24 cellular contexts compared by ENCODE assay signal in genomic region chr3:150098621-150099020, GRCh38.
DNase-seq lines count a peak whose midpoint lies in the region; ATAC-seq, FAIRE-seq and TF ChIP-seq lines count a peak whose summit lies in the region.
"Had no signal": no experiment of that assay in that cellular context is flagged by ENCODE, and none has a peak within 500 bp of the region (broad histone marks: within the 10 kb centered on the region; RNA-seq: fewer than 3 reads in every experiment).

No MANE protein-coding gene starts in this region.

- ATAC-seq in GM18520 (IDR thresholded peaks at IDR 0.05; ENCODE audit: unreplicated experiment) (peak; percentile 38), GM19468 (IDR thresholded peaks at IDR 0.05; ENCODE audit: extremely low read depth, unreplicated experiment) (peak; percentile 56), HG03139 (IDR thresholded peaks at IDR 0.05; ENCODE audit: unreplicated experiment) (peak; percentile 55), right cardiac atrium (no peak)
- ATAC-seq: activated CD4-positive, CD25-positive, alpha-beta regulatory T cell treated with anti-CD3 and anti-CD28 coated beads, Interleukin-2, amount 50 U/mL, for 24 hours; body of pancreas; heart right ventricle; sciatic nerve; T-cell had no signal

- H3K27ac ChIP-seq in OCI-LY3 (ENCODE audit: low read length) (0 out of 2 replicates have a peak overlapping the region, but pooled peaks have one; percentile 13), right cardiac atrium (ENCODE audit: low read length) (no peak overlapping the region)
- H3K27ac ChIP-seq: body of pancreas, C4-2B, heart right ventricle, parathyroid adenoma, SJSA1, tibial nerve had no signal

- H3K4me3 ChIP-seq in OCI-LY3 (ENCODE audit: low read length) (no peak overlapping the region), right cardiac atrium (ENCODE audit: low read length) (no peak overlapping the region)
- H3K4me3 ChIP-seq: body of pancreas, heart right ventricle, SJSA1, tibial nerve had no signal

- no peaks in the 10 kb centered on the region for H3K9me3 ChIP-seq in OCI-LY3 (ENCODE audit: insufficient read depth, low read length)
- no peaks in the 10 kb centered on the region for H3K9me3 ChIP-seq in right cardiac atrium (ENCODE audit: control insufficient read depth, low read length)
- H3K9me3 ChIP-seq: body of pancreas, SJSA1 had no signal

- H3K36me3 ChIP-seq in OCI-LY3 (replicated peaks; ENCODE audit: low read depth, low read length), result no peaks in the 10 kb centered on the region
- H3K36me3 ChIP-seq: heart right ventricle, SJSA1, tibial nerve had no signal

- no peak overlapping the region for H3K9ac ChIP-seq in OCI-LY3 (ENCODE audit: low read length)
- H3K9ac ChIP-seq: parathyroid adenoma had no signal

- WGBS in right cardiac atrium, result 96% methylated on average over 3 of the region's 3 CpGs

- H3K4me1 ChIP-seq in OCI-LY3 (ENCODE audit: low read length), result peaks cover 50% of the 10 kb centered on the region
- no peaks in the 10 kb centered on the region for H3K4me1 ChIP-seq in right cardiac atrium (ENCODE audit: control insufficient read depth, insufficient read depth, low read length)
- H3K4me1 ChIP-seq: body of pancreas, heart right ventricle, parathyroid adenoma, tibial nerve had no signal

- FAIRE-seq in HTR-8/SVneo (lab: Jason Lieb, UNC), result no peak

- no peaks in the 10 kb centered on the region for H3K79me2 ChIP-seq in OCI-LY3 (ENCODE audit: low read length)
- H3K79me2 ChIP-seq: parathyroid adenoma had no signal

- no peaks in the 10 kb centered on the region for H4K20me1 ChIP-seq in OCI-LY3 (ENCODE audit: insufficient read depth, low read length)

- TF ChIP-seq CTCF in OCI-LY3 (IDR thresholded peaks at IDR 0.05; ENCODE audit: low read depth, low read length), result no peak

- peak overlapping the region; percentile 74 for H3K4me2 ChIP-seq in OCI-LY3 (ENCODE audit: low read length)

- H2AFZ ChIP-seq in OCI-LY3 (ENCODE audit: low read depth, low read length), result no peak overlapping the region
- H2AFZ ChIP-seq: parathyroid adenoma had no signal

- intact Hi-C loops in right cardiac atrium (cut with DNase I), result no loop called here

- H3K27me3 ChIP-seq in OCI-LY3 (ENCODE audit: low read depth, low read length), result no peaks in the 10 kb centered on the region
- H3K27me3 ChIP-seq in right cardiac atrium (ENCODE audit: control insufficient read depth, insufficient read depth), result no peaks in the 10 kb centered on the region
- H3K27me3 ChIP-seq: body of pancreas, heart right ventricle, SJSA1, tibial nerve had no signal

- no peak for DNase-seq in Ammon's horn (ENCODE audit: low spot score)
- no peak for DNase-seq in right cardiac atrium
- DNase-seq in HTR-8/SVneo (ENCODE audit: insufficient read length, low spot score), result no peak
- no peak for DNase-seq in globus pallidus (ENCODE audit: low spot score)
- DNase-seq: activated CD8-positive, alpha-beta memory T cell treated with anti-CD3 and anti-CD28 coated beads for 24 hours; activated T-cell treated with anti-CD3 and anti-CD28 coated beads, Interleukin-2, amount 50 U/mL, for 24 hours; body of pancreas; Calu3; cerebellar nuclear complex; H9; heart right ventricle; NCI-H1694 treated with DMSO at 0.1 percent for 48 hours; NCI-H526; T-cell had no signal

Comparison
In these comparisons a context has a peak if more than half of its experiments do, and no peak if none do; other contexts are left out.
1. ATAC-seq: peak in GM18520 (single experiment), GM19468 (single experiment) and HG03139 (single experiment); none in right cardiac atrium (0 of 2).